20 cellular contexts compared by ENCODE assay signal in the genomic region with DNA sequence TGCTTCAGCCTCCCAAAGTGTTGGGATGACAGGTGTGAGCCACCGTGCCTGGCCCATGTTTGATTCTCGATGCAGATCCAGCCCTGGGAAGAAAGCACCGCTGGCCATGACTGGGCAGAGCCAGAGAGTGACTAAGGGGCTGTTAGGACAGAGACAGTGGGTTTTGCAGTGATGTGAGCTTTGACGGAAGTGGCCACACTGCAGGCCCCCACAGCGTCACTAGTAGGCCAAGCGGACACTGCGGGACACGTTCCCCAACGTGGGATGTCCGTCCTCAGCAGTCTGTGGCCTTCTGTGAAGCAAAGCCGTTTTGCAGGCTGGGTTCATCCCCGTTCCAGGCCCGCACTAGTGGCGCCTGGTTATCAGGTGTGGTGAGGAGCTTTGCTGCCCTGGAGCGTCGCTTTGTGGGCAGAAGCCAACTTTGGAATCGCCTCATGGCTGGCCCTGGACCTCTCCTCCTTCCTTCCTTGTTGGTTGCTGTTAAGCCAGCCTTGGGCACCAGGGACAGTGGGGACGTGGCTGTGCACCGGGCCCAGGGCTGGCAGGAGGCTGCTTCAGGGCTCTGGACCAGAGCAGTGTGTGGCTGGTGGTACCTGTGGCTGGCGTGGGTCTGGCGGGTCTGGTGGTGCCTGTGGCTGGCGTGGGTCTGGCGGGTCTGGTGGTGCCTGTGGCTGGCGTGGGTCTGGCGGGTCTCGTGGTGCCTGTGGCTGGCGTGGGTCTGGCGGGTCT. TPM values are rescaled to one million over a fixed set of nuclear protein-coding genes. Genes with fewer than 3 reads are reported as not detected.
DNase-seq lines count a peak whose midpoint lies in the region; ATAC-seq, FAIRE-seq and TF ChIP-seq lines count a peak whose summit lies in the region.
"Had no signal": no experiment of that assay in that cellular context is flagged by ENCODE, and none has a peak within 500 bp of the region (broad histone marks: within the 10 kb centered on the region; RNA-seq: fewer than 3 reads in every experiment).

No MANE protein-coding gene starts in this region.

- ATAC-seq in activated naive CD4-positive, alpha-beta T cell treated with anti-CD3 and anti-CD28 coated beads, Interleukin-2, amount 50 U/mL, for 72 hours, result no peak
- ATAC-seq in central memory CD8-positive, alpha-beta T cell (replicated peaks; ENCODE audit: extremely low read depth, poor library complexity, severe bottlenecking), result no peak
- ATAC-seq in HG03025 (IDR thresholded peaks at IDR 0.05; ENCODE audit: low FRiP score, unreplicated experiment), result no peak
- ATAC-seq: esophagus mucosa, HCT116 had no signal

- no peak for DNase-seq in activated naive CD4-positive, alpha-beta T cell treated with anti-CD3 and anti-CD28 coated beads, Interleukin-2, amount 50 U/mL, for 72 hours (ENCODE audit: low spot score in 2 of 2)
- no peak for DNase-seq in activated naive CD4-positive, alpha-beta T cell (lab: John Stamatoyannopoulos, UW)
- DNase-seq in central memory CD8-positive, alpha-beta T cell (ENCODE audit: low spot score in 2 of 2), result no peak
- DNase-seq in kidney (peak; percentile 49), sigmoid colon (no peak), HCEC 1CT (no peak), posterior vena cava (ENCODE audit: low spot score) (no peak)
- DNase-seq: dermis blood vessel endothelial cell; DMS53; Kasumi-1; midbrain; NCI-H1105; NCI-H748 treated with DMSO at 0.1 percent for 48 hours; stimulated activated CD4-positive, alpha-beta T cell treated with anti-CD3 and anti-CD28 coated beads, Interleukin-2, amount 100 ng/mL, for 24 hours; T-helper 1 cell had no signal

- peaks cover 40% of the 10 kb centered on the region for H3K4me1 Mint-ChIP-seq in central memory CD8-positive, alpha-beta T cell

- H3K4me3 ChIP-seq in kidney (ENCODE audit: low read length in 2 of 2) (no peak overlapping the region), sigmoid colon (no peak overlapping the region)

- FAIRE-seq in kidney (lab: Jason Lieb, UNC), result no peak

- H3K27me3 Mint-ChIP-seq in central memory CD8-positive, alpha-beta T cell, result no peaks in the 10 kb centered on the region

- H3K36me3 ChIP-seq in kidney (ENCODE audit: control insufficient read depth in 1 of 2, insufficient read depth in 2 of 2, low read length in 2 of 2) (no peaks in the 10 kb centered on the region), sigmoid colon (no peaks in the 10 kb centered on the region)

- peaks cover 0 to 9% of the 10 kb centered on the region in 2 donors for H3K36me3 Mint-ChIP-seq in activated naive CD4-positive, alpha-beta T cell treated with anti-CD3 and anti-CD28 coated beads, Interleukin-2, amount 50 U/mL, for 72 hours
- H3K36me3 Mint-ChIP-seq in central memory CD8-positive, alpha-beta T cell (ENCODE audit: insufficient read depth), result peaks cover 23% of the 10 kb centered on the region

- no peak for TF ChIP-seq EP300 in sigmoid colon (IDR thresholded peaks at IDR 0.05)

- intact Hi-C loops in kidney (cut with DNase I), result no loop called here
- intact Hi-C loops in sigmoid colon (cut with DNase I), result no loop called here
- intact Hi-C loops in posterior vena cava (cut with DNase I), result no loop called here

- peaks cover 52 to 60% of the 10 kb centered on the region in 2 donors for H3K4me1 ChIP-seq in kidney (ENCODE audit: control insufficient read depth in 1 of 2, insufficient read depth in 1 of 2, low read depth in 1 of 2, low read length in 2 of 2)
- H3K4me1 ChIP-seq in sigmoid colon, result peaks cover 0 to 99% (median 98%) of the 10 kb centered on the region in 4 donors

- no peaks in the 10 kb centered on the region for H3K9me3 Mint-ChIP-seq in activated naive CD4-positive, alpha-beta T cell treated with anti-CD3 and anti-CD28 coated beads, Interleukin-2, amount 50 U/mL, for 72 hours
- H3K9me3 Mint-ChIP-seq in central memory CD8-positive, alpha-beta T cell, result no peaks in the 10 kb centered on the region

- H3K27ac ChIP-seq in kidney (ENCODE audit: low read depth in 2 of 2, low read length in 2 of 2) (no peak overlapping the region), sigmoid colon (peak overlapping the region; percentile 9 to 81 (median 75))
- H3K27ac ChIP-seq: C4-2B, VCaP had no signal

- TF ChIP-seq CTCF in kidney (IDR thresholded peaks at IDR 0.05; ENCODE audit: borderline replicate concordance, extremely low read depth, insufficient read depth) (no peak), sigmoid colon (IDR thresholded peaks at IDR 0.05) (no peak)

- 92 to 94% methylated on average over 25 to 26 of the region's 28 CpGs for WGBS in sigmoid colon, 2 donors

- H3K9me3 ChIP-seq in kidney (ENCODE audit: control insufficient read depth in 1 of 2, low read length in 2 of 2) (no peaks in the 10 kb centered on the region), sigmoid colon (no peaks in the 10 kb centered on the region)

- peak overlapping the region; percentile 10 for H3K4me3 Mint-ChIP-seq in central memory CD8-positive, alpha-beta T cell

- H3K27me3 ChIP-seq in sigmoid colon, result no peaks in the 10 kb centered on the region

- no peak for TF ChIP-seq POLR2A in sigmoid colon (IDR thresholded peaks at IDR 0.05)

- peak overlapping the region; percentile 47 to 55 for H3K27ac Mint-ChIP-seq in activated naive CD4-positive, alpha-beta T cell treated with anti-CD3 and anti-CD28 coated beads, Interleukin-2, amount 50 U/mL, for 72 hours
- H3K27ac Mint-ChIP-seq in central memory CD8-positive, alpha-beta T cell (ENCODE audit: low read depth), result peak overlapping the region; percentile 90

- H3K9ac ChIP-seq in kidney (ENCODE audit: low read length in 2 of 2), result no peak overlapping the region

RNA-seq across cellular contexts. Expression of a gene that starts 41.2 kb away (rescaled TPM):
- total RNA-seq in activated naive CD4-positive, alpha-beta T cell treated with anti-CD3 and anti-CD28 coated beads, Interleukin-2, amount 50 U/mL, for 72 hours, result 10 to 100 TPM; 26.6 to 43.8 TPM
- total RNA-seq in kidney (78.6 TPM), sigmoid colon (10 to 100 TPM; 18.9 to 50.4 (median 26.9) TPM), posterior vena cava (100 to 1,000 TPM; 104 to 111 TPM)
- polyA plus RNA-seq in kidney (ENCODE audit: insufficient read depth, low read depth, low replicate concordance) (9.2 TPM), sigmoid colon (10 to 100 TPM in 1 of 3 donors, 1 to 10 TPM in 2; 5.8 to 20.0 (median 6.6) TPM)

Comparison
In these comparisons a context has a peak if more than half of its experiments do, and no peak if none do; other contexts are left out.
1. H3K27ac ChIP-seq: peak in sigmoid colon (4 of 4); none in kidney (0 of 2).